ENCODE assay signal across 9 cellular contexts in the genomic region with DNA sequence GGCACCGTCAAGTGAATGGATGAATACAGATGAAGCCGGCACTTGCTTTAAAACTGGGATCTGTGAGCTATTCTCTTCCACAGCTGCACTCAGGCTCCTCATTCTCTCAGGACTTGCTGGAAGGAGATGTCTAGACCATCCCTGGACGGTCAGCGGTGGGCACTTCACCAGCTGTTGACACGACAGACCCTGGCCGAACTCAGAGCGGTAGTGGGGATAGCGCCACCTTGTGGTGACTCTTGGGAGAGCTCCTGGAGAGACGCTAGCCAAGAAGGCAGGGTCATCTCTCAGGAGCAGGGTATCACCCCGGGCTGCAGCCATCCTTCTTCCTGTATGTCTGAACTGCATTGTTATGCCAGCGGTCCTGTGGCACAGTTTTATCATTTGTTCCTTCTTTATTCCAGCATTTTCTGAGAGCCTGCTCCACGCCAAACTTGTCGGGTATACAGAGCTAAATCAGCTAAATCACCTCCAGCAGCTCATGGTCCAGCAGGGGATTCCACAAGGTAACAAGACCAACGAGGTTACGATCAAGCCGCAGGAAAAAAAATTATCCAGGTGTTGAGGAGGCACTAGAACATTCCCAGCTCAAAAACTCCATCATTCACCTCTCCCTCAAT. TPM values are rescaled to one million over a fixed set of nuclear protein-coding genes. Genes with fewer than 3 reads are reported as not detected.
A peak's percentile ranks its signal among the peaks of the same experiment; 100 is the strongest.
DNase-seq lines count a peak whose midpoint lies in the region; ATAC-seq and TF ChIP-seq lines count a peak whose summit lies in the region.
"Had no signal": no experiment of that assay in that cellular context is flagged by ENCODE, and none has a peak within 500 bp of the region (broad histone marks: within the 10 kb centered on the region; RNA-seq: fewer than 3 reads in every experiment).

No MANE protein-coding gene starts in this region.

- H3K9me3 Mint-ChIP-seq in activated naive CD8-positive, alpha-beta T cell treated with anti-CD3 and anti-CD28 coated beads, Interleukin-2, amount 10 ng/mL, durations not matched to agents 7 days and 5 days = no peaks in the 10 kb centered on the region

- ATAC-seq in HG02798 (IDR thresholded peaks at IDR 0.05; ENCODE audit: poor library complexity, unreplicated experiment) (peak; percentile 58), heart right ventricle (peak in 7 of 8 donors; percentile 34 to 62 (median 54)), gastrocnemius medialis (peak in 1 of 2 donors; percentile 80), HG03196 (IDR thresholded peaks at IDR 0.05; ENCODE audit: unreplicated experiment) (no peak)
- peak; percentile 70 for ATAC-seq in activated naive CD8-positive, alpha-beta T cell treated with anti-CD3 and anti-CD28 coated beads, Interleukin-2, amount 10 ng/mL, durations not matched to agents 7 days and 5 days (ENCODE audit: low read depth)

- peaks cover 68% of the 10 kb centered on the region for H3K27me3 Mint-ChIP-seq in activated naive CD8-positive, alpha-beta T cell treated with anti-CD3 and anti-CD28 coated beads, Interleukin-2, amount 10 ng/mL, durations not matched to agents 7 days and 5 days

- H3K27me3 ChIP-seq in heart right ventricle (peaks cover 0 to 93% (median 67%) of the 10 kb centered on the region in 7 donors), gastrocnemius medialis (peaks cover 0 to 6% (median 5%) of the 10 kb centered on the region in 3 donors)

- H3K36me3 Mint-ChIP-seq in activated naive CD8-positive, alpha-beta T cell treated with anti-CD3 and anti-CD28 coated beads, Interleukin-2, amount 10 ng/mL, durations not matched to agents 7 days and 5 days = no peaks in the 10 kb centered on the region

- no peaks in the 10 kb centered on the region for H3K9me3 ChIP-seq in heart right ventricle
- no peaks in the 10 kb centered on the region for H3K9me3 ChIP-seq in gastrocnemius medialis

- POLR2A ChIA-PET in activated naive CD8-positive, alpha-beta T cell treated with anti-CD3 and anti-CD28 coated beads, Interleukin-2, amount 10 ng/mL, durations not matched to agents 7 days and 5 days (lab: Charles Lee) = interaction anchor here (0.8 to 1.4 kb wide), 6 partner anchors 9 to 350 kb away, joined by 3 to 8 read pairs (median 4); a partner anchor contains a TSS

- H3K27ac Mint-ChIP-seq in activated naive CD8-positive, alpha-beta T cell treated with anti-CD3 and anti-CD28 coated beads, Interleukin-2, amount 10 ng/mL, durations not matched to agents 7 days and 5 days = no peak overlapping the region

- in situ Hi-C loops in Caki2 (cut with HindIII; ENCODE audit: low pct_unique_long_range_greater_than_20kb, low sequenced_read_pairs) = no loop called here
- in situ Hi-C loops in gastrocnemius medialis (cut with MboI; ENCODE audit: low sequenced_read_pairs in 4 of 4) = loop anchor here in 1 of 4 donors (25.0 kb wide), 1 partner anchor 126 kb away; a partner anchor contains a TSS

- DNase-seq in Caki2 (ENCODE audit: low read depth) (peak; percentile 27), SK-N-DZ (ENCODE audit: low spot score) (peak; percentile 64), heart right ventricle (peak in 1 of 2 donors; percentile 67), gastrocnemius medialis (peak in 1 of 2 donors; percentile 59), NCI-H524 treated with DMSO at 0.1 percent for 48 hours (lab: John Stamatoyannopoulos, UW) (no peak)
- DNase-seq in activated naive CD8-positive, alpha-beta T cell treated with anti-CD3 and anti-CD28 coated beads, Interleukin-2, amount 10 ng/mL, durations not matched to agents 7 days and 5 days = peak; percentile 82

- TF ChIP-seq POLR2A in gastrocnemius medialis (IDR thresholded peaks at IDR 0.05) = no peak

- peaks cover 0 to 20% (median 7%) of the 10 kb centered on the region in 9 donors for H3K4me1 ChIP-seq in heart right ventricle
- peaks cover 8 to 10% of the 10 kb centered on the region in 2 donors for H3K4me1 ChIP-seq in gastrocnemius medialis

- 26 to 29% methylated on average over 16 of the region's 16 CpGs for WGBS in heart right ventricle, 2 donors

- peaks cover 14% of the 10 kb centered on the region for H3K4me1 Mint-ChIP-seq in activated naive CD8-positive, alpha-beta T cell treated with anti-CD3 and anti-CD28 coated beads, Interleukin-2, amount 10 ng/mL, durations not matched to agents 7 days and 5 days

- H3K36me3 ChIP-seq in heart right ventricle (no peaks in the 10 kb centered on the region), gastrocnemius medialis (no peaks in the 10 kb centered on the region)

- intact Hi-C loops in heart right ventricle (cut with DNase I) (loop anchor here in 3 of 10 donors (5.0 to 10.0 kb wide), 4 partner anchors 53 to 133 kb away; a partner anchor contains a TSS), gastrocnemius medialis (cut with DNase I; ENCODE audit: low total_unique reads) (no loop called here)

- no peak overlapping the region for H3K4me3 Mint-ChIP-seq in activated naive CD8-positive, alpha-beta T cell treated with anti-CD3 and anti-CD28 coated beads, Interleukin-2, amount 10 ng/mL, durations not matched to agents 7 days and 5 days

- no peak overlapping the region for H3K4me3 ChIP-seq in heart right ventricle
- H3K4me3 ChIP-seq in gastrocnemius medialis = no peak overlapping the region
- H3K4me3 ChIP-seq: skin epidermis had no signal

- TF ChIP-seq CTCF in heart right ventricle (IDR thresholded peaks at IDR 0.05) (peak; percentile 71 to 95 (median 82)), gastrocnemius medialis (IDR thresholded peaks at IDR 0.05 in 4 of 5, conservative IDR thresholded peaks at IDR 0.05 in 1 of 5) (peak; percentile 56 to 90 (median 77))

- H3K27ac ChIP-seq in heart right ventricle = no peak overlapping the region
- H3K27ac ChIP-seq in gastrocnemius medialis = no peak overlapping the region
- H3K27ac ChIP-seq: skin epidermis had no signal

RNA-seq across cellular contexts. Expression of a gene that starts 10.0 kb away (rescaled TPM):
- not detected in 2 replicates for total RNA-seq in Caki2 (2014; rRNA removed; shearing (Covaris generic); ENCODE audit: low replicate concordance)
- not detected in 2 replicates for polyA plus RNA-seq in SK-N-DZ (2014; cell fraction: cytosol; rRNA removed)
- polyA plus RNA-seq in SK-N-DZ (2014; cell fraction: nucleus; rRNA removed) = not detected in 2 replicates
- total RNA-seq in activated naive CD8-positive, alpha-beta T cell treated with anti-CD3 and anti-CD28 coated beads, Interleukin-2, amount 10 ng/mL, durations not matched to agents 7 days and 5 days = 1 to 10 TPM; 1.7 to 2.0 TPM
- total RNA-seq in heart right ventricle (not detected), gastrocnemius medialis (not detected)
- not detected for polyA plus RNA-seq in heart right ventricle

RNA-seq across cellular contexts. Expression of a gene that starts 11.0 kb away (rescaled TPM):
- not detected in 2 replicates for total RNA-seq in Caki2 (2014; rRNA removed; shearing (Covaris generic); ENCODE audit: low replicate concordance)
- polyA plus RNA-seq in SK-N-DZ (2014; cell fraction: cytosol; rRNA removed) = 3.6 and 4.4 TPM in 2 replicates
- 6.4 and 11.4 TPM in 2 replicates for polyA plus RNA-seq in SK-N-DZ (2014; cell fraction: nucleus; rRNA removed)
- total RNA-seq in activated naive CD8-positive, alpha-beta T cell treated with anti-CD3 and anti-CD28 coated beads, Interleukin-2, amount 10 ng/mL, durations not matched to agents 7 days and 5 days = under 1 TPM; 0.20 to 0.30 TPM
- total RNA-seq in heart right ventricle = 1 to 10 TPM in 1 of 10 donors, under 1 TPM in 9; 0.19 to 1.4 (median 0.49) TPM
- under 1 TPM; 0.19 to 0.37 TPM for polyA plus RNA-seq in heart right ventricle
- total RNA-seq in gastrocnemius medialis = 100 to 1,000 TPM in 3 of 4 donors, 10 to 100 TPM in 1; 26.8 to 415 (median 232) TPM

RNA-seq across cellular contexts. Expression of a gene that starts 16.6 kb away (rescaled TPM):
- total RNA-seq in Caki2 (2014; rRNA removed; shearing (Covaris generic); ENCODE audit: low replicate concordance) = 1.1 TPM in 1 of 2 replicates, not detected in the other
- 0.07 TPM in 1 of 2 replicates, not detected in the other for polyA plus RNA-seq in SK-N-DZ (2014; cell fraction: cytosol; rRNA removed)
- polyA plus RNA-seq in SK-N-DZ (2014; cell fraction: nucleus; rRNA removed) = 0.08 TPM in 1 of 2 replicates, not detected in the other
- total RNA-seq in activated naive CD8-positive, alpha-beta T cell treated with anti-CD3 and anti-CD28 coated beads, Interleukin-2, amount 10 ng/mL, durations not matched to agents 7 days and 5 days = 10 to 100 TPM in 1 of 2 experiments, 1 to 10 TPM in 1; 9.4 to 10.1 TPM
- under 1 TPM in 9 of 10 donors, not detected in 1; 0.13 to 0.47 (median 0.20) TPM for total RNA-seq in heart right ventricle
- under 1 TPM; 0.20 to 0.22 TPM for polyA plus RNA-seq in heart right ventricle
- not detected for total RNA-seq in gastrocnemius medialis

RNA-seq across cellular contexts. Expression of a gene that starts 30.4 kb away (rescaled TPM):
- 107 and 124 TPM in 2 replicates for total RNA-seq in Caki2 (2014; rRNA removed; shearing (Covaris generic); ENCODE audit: low replicate concordance)
- polyA plus RNA-seq in SK-N-DZ (2014; cell fraction: cytosol; rRNA removed) = 56.8 and 62.7 TPM in 2 replicates
- polyA plus RNA-seq in SK-N-DZ (2014; cell fraction: nucleus; rRNA removed) = 37.3 and 42.8 TPM in 2 replicates
- total RNA-seq in activated naive CD8-positive, alpha-beta T cell treated with anti-CD3 and anti-CD28 coated beads, Interleukin-2, amount 10 ng/mL, durations not matched to agents 7 days and 5 days = 10 to 100 TPM; 50.0 to 56.6 TPM
- total RNA-seq in heart right ventricle = 100 to 1,000 TPM in 5 of 10 donors, 10 to 100 TPM in 5; 79.4 to 110 (median 100) TPM
- 10 to 100 TPM; 71.0 to 77.5 TPM for polyA plus RNA-seq in heart right ventricle
- total RNA-seq in gastrocnemius medialis = 10 to 100 TPM; 67.4 to 97.7 (median 83.9) TPM

RNA-seq across cellular contexts. Expression of a gene that starts 30.9 kb away (rescaled TPM):
- 174 and 178 TPM in 2 replicates for total RNA-seq in Caki2 (2014; rRNA removed; shearing (Covaris generic); ENCODE audit: low replicate concordance)
- 50.5 and 67.3 TPM in 2 replicates for polyA plus RNA-seq in SK-N-DZ (2014; cell fraction: cytosol; rRNA removed)
- 28.8 and 38.4 TPM in 2 replicates for polyA plus RNA-seq in SK-N-DZ (2014; cell fraction: nucleus; rRNA removed)
- total RNA-seq in activated naive CD8-positive, alpha-beta T cell treated with anti-CD3 and anti-CD28 coated beads, Interleukin-2, amount 10 ng/mL, durations not matched to agents 7 days and 5 days = 10 to 100 TPM; 88.0 to 96.5 TPM
- total RNA-seq in heart right ventricle (10 to 100 TPM; 44.2 to 90.8 (median 54.8) TPM), gastrocnemius medialis (10 to 100 TPM in 3 of 4 donors, 1 to 10 TPM in 1; 4.9 to 17.2 (median 13.5) TPM)
- 10 to 100 TPM; 30.3 to 48.3 TPM for polyA plus RNA-seq in heart right ventricle

Comparison
In these comparisons a context has a peak if more than half of its experiments do, and no peak if none do; other contexts are left out.
1. RNA of a gene that starts 11.0 kb away (total RNA-seq): 26.8 to 415 TPM in gastrocnemius medialis; 0.19 to 1.4 TPM in heart right ventricle, 0.20 to 0.30 TPM in activated naive CD8-positive, alpha-beta T cell treated with anti-CD3 and anti-CD28 coated beads, Interleukin-2, amount 10 ng/mL, durations not matched to agents 7 days and 5 days and not detected in Caki2; every median in the first group is over 10 times any median in the second.